In genomic region chr17:38674013-38674748, GRCh38 we compare ENCODE assay signal across 8 cellular contexts. TPM values are rescaled to one million over a fixed set of nuclear protein-coding genes. Genes with fewer than 3 reads are reported as not detected.
DNase-seq lines count a peak whose midpoint lies in the region; ATAC-seq and TF ChIP-seq lines count a peak whose summit lies in the region.

No MANE protein-coding gene starts in this region.

- H3K79me2 ChIP-seq in PC-3 (ENCODE audit: low read length) = no peaks in the 10 kb centered on the region

- H3K27ac ChIP-seq in PC-3 (ENCODE audit: low read length) (no peak overlapping the region), breast epithelium (peak overlapping the region; percentile 14 to 64), mesenchymal stem cell (ENCODE audit: low read length, poor library complexity, severe bottlenecking) (no peak overlapping the region), thymus (ENCODE audit: low read depth) (peak overlapping the region; percentile 42)

- TF ChIP-seq CTCF in PC-3 (conservative IDR thresholded peaks at IDR 0.05; ENCODE audit: low read depth, low read length) = peak; percentile 28; the same call in 1 of the 2 replicates
- no peak for TF ChIP-seq CTCF in breast epithelium (IDR thresholded peaks at IDR 0.05)

- H3K18ac ChIP-seq in mesenchymal stem cell (ENCODE audit: low read depth in 1 of 2, low read length in 2 of 2) = no peak overlapping the region

- H4K91ac ChIP-seq in mesenchymal stem cell (ENCODE audit: low read length) = no peak overlapping the region

- peak overlapping the region; percentile 92 for H3K4me2 ChIP-seq in PC-3 (ENCODE audit: low read length)
- peak overlapping the region; percentile 85 for H3K4me2 ChIP-seq in mesenchymal stem cell (ENCODE audit: low read length, poor library complexity, severe bottlenecking)

- H3K9me3 ChIP-seq in PC-3 (ENCODE audit: low read length) = no peaks in the 10 kb centered on the region
- H3K9me3 ChIP-seq in breast epithelium = no peaks in the 10 kb centered on the region
- no peaks in the 10 kb centered on the region for H3K9me3 ChIP-seq in mesenchymal stem cell (ENCODE audit: control insufficient read depth, low read length)
- H3K9me3 ChIP-seq in thymus (ENCODE audit: control insufficient read depth) = no peaks in the 10 kb centered on the region

- H3K4me3 ChIP-seq in PC-3 (ENCODE audit: low read length) (peak overlapping the region; percentile 71), breast epithelium (peak overlapping the region; percentile 63 to 68 (median 67)), mesenchymal stem cell (ENCODE audit: insufficient read depth in 1 of 2, low read depth in 1 of 2, low read length in 2 of 2) (peak overlapping the region; percentile 50 to 72), thymus (ENCODE audit: low read length) (peak overlapping the region; percentile 78)

- WGBS in mesenchymal stem cell = 2% methylated on average over 69 of the region's 85 CpGs
- 1% methylated on average over 85 of the region's 85 CpGs for WGBS in thymus

- TF ChIP-seq POLR2A in breast epithelium (IDR thresholded peaks at IDR 0.05) = no peak

- H3K23ac ChIP-seq in mesenchymal stem cell (ENCODE audit: low read length in 2 of 2) = peak overlapping the region in 1 of 2 experiments; percentile 66

- peak; percentile 19 for ATAC-seq in GM21619 (IDR thresholded peaks at IDR 0.05; ENCODE audit: unreplicated experiment)
- peak; percentile 14 for ATAC-seq in PC-3

- BruUV-seq in PC-3 (replicated peaks; lab: Mats Ljungman, UMichigan) = no TSS peak

- peak overlapping the region; percentile 68 for H2AFZ ChIP-seq in PC-3 (ENCODE audit: low read length)
- H2AFZ ChIP-seq in mesenchymal stem cell (ENCODE audit: low read depth, low read length) = no peak overlapping the region

- DNase-seq in ELF-1 (ENCODE audit: low read depth, low spot score) (peak; percentile 55), PC-3 (no peak), breast epithelium (ENCODE audit: low spot score in 2 of 2) (no peak), mesenchymal stem cell (no peak), NCI-H2029 treated with DMSO at 0.1 percent for 48 hours (lab: John Stamatoyannopoulos, UW) (no peak), medulla oblongata (ENCODE audit: extremely low spot score) (no peak)

- no peak overlapping the region for H3K4ac ChIP-seq in mesenchymal stem cell (ENCODE audit: low read depth in 1 of 2, low read length in 2 of 2)

- CTCF ChIA-PET in PC-3 (lab: Charles Lee) = no interaction called here

- H3K9me2 ChIP-seq in PC-3 (replicated peaks; ENCODE audit: low read length) = no peaks in the 10 kb centered on the region

- no peaks in the 10 kb centered on the region for H3K79me1 ChIP-seq in mesenchymal stem cell (replicated peaks; ENCODE audit: low read length, poor library complexity, severe bottlenecking)

- H3K14ac ChIP-seq in mesenchymal stem cell (ENCODE audit: low read length in 2 of 2) = no peak overlapping the region

- H3F3A ChIP-seq in PC-3 (ENCODE audit: low read length, unreplicated experiment) = no peaks in the 10 kb centered on the region

- POLR2A ChIA-PET in PC-3 (lab: Charles Lee; ENCODE audit: unreplicated experiment) = no interaction called here

- H3K9ac ChIP-seq in PC-3 (ENCODE audit: low read length) = peak overlapping the region; percentile 62
- peak overlapping the region; percentile 58 for H3K9ac ChIP-seq in mesenchymal stem cell (ENCODE audit: low read length)

- H2BK15ac ChIP-seq in mesenchymal stem cell (ENCODE audit: low read depth, poor library complexity, severe bottlenecking) = peak overlapping the region; percentile 90

- H2BK120ac ChIP-seq in mesenchymal stem cell (ENCODE audit: low read depth, low read length) = peak overlapping the region; percentile 19

- H2AK5ac ChIP-seq in mesenchymal stem cell (ENCODE audit: low read length, severe bottlenecking) = no peak overlapping the region

- H2BK12ac ChIP-seq in mesenchymal stem cell (ENCODE audit: low read length in 2 of 2) = peak overlapping the region in 1 of 2 experiments; percentile 50

- H3K36me3 ChIP-seq in PC-3 (ENCODE audit: low read depth, low read length) = no peaks in the 10 kb centered on the region
- no peaks in the 10 kb centered on the region for H3K36me3 ChIP-seq in breast epithelium
- H3K36me3 ChIP-seq in mesenchymal stem cell (ENCODE audit: control insufficient read depth in 1 of 2, insufficient read depth in 2 of 2, low read depth in 1 of 2, low read length in 2 of 2) = no peaks in the 10 kb centered on the region
- no peaks in the 10 kb centered on the region for H3K36me3 ChIP-seq in thymus (ENCODE audit: control insufficient read depth, insufficient read depth)

- H4K20me1 ChIP-seq in PC-3 (ENCODE audit: low read length) = no peaks in the 10 kb centered on the region

- peak overlapping the region; percentile 51 for H4K8ac ChIP-seq in mesenchymal stem cell (ENCODE audit: low read length)

- intact Hi-C loops in PC-3 (cut with micrococcal nuclease) (no loop called here), breast epithelium (cut with DNase I; ENCODE audit: low total_unique reads) (no loop called here)

- peaks cover 12% of the 10 kb centered on the region; the same call in 1 of the 2 replicates for H3K4me1 ChIP-seq in PC-3 (ENCODE audit: insufficient read depth, low read length)
- H3K4me1 ChIP-seq in breast epithelium = peaks cover 0 to 6% of the 10 kb centered on the region in 2 donors
- peaks cover 18% of the 10 kb centered on the region for H3K4me1 ChIP-seq in mesenchymal stem cell (ENCODE audit: control insufficient read depth, insufficient read depth, low read depth, low read length)
- H3K4me1 ChIP-seq in thymus (ENCODE audit: control insufficient read depth, insufficient read depth, low read length) = peaks cover 7% of the 10 kb centered on the region

- H2BK5ac ChIP-seq in mesenchymal stem cell (ENCODE audit: low read depth, low read length, poor library complexity, severe bottlenecking) = no peak overlapping the region

- H3K27me3 ChIP-seq in PC-3 (ENCODE audit: low read length) (no peaks in the 10 kb centered on the region), breast epithelium (peaks cover 3 to 4% of the 10 kb centered on the region in 2 donors), mesenchymal stem cell (ENCODE audit: control insufficient read depth in 1 of 2, insufficient read depth in 1 of 2, low read length in 2 of 2) (peaks cover 48 to 56% of the 10 kb centered on the region in 2 experiments), thymus (ENCODE audit: control insufficient read depth, insufficient read depth) (peaks cover 64% of the 10 kb centered on the region)

RNA-seq across cellular contexts. Expression of gene EPOP, which starts 0.6 kb away (rescaled TPM):
- total RNA-seq in PC-3 (2014; rRNA removed) (12.6 and 17.7 TPM in 2 replicates), breast epithelium (1 to 10 TPM; 2.0 to 2.1 (median 2.0) TPM)
- 0.47 TPM for polyA plus RNA-seq in mesenchymal stem cell (2013, experiment 1 of 2)
- 0.48 TPM for polyA plus RNA-seq in mesenchymal stem cell (2013, experiment 2 of 2)
- polyA plus RNA-seq in thymus = 4.3 TPM

RNA-seq across cellular contexts. Expression of gene MLLT6, which starts 30.9 kb away (rescaled TPM):
- total RNA-seq in PC-3 (2014; rRNA removed) (24.7 and 28.7 TPM in 2 replicates), breast epithelium (100 to 1,000 TPM in 1 of 3 donors, 10 to 100 TPM in 2; 41.9 to 101 (median 90.5) TPM)
- polyA plus RNA-seq in mesenchymal stem cell (2013, experiment 1 of 2) = 12.6 TPM
- 11.8 TPM for polyA plus RNA-seq in mesenchymal stem cell (2013, experiment 2 of 2)
- polyA plus RNA-seq in thymus = 124 TPM

RNA-seq across cellular contexts. Expression of gene CISD3, which starts 56.0 kb away (rescaled TPM):
- total RNA-seq in PC-3 (2014; rRNA removed) (13.7 and 14.1 TPM in 2 replicates), breast epithelium (10 to 100 TPM in 2 of 3 donors, 1 to 10 TPM in 1; 8.9 to 15.0 (median 12.5) TPM)
- polyA plus RNA-seq in mesenchymal stem cell (2013, experiment 1 of 2) = 18.8 TPM
- polyA plus RNA-seq in mesenchymal stem cell (2013, experiment 2 of 2) = 19.6 TPM
- polyA plus RNA-seq in thymus = 22.5 TPM

Comparison
In these comparisons a context has a peak if more than half of its experiments do, and no peak if none do; other contexts are left out.
1. H3K27ac ChIP-seq: peak in breast epithelium (2 of 2) and thymus (single experiment); none in PC-3 (single experiment) and mesenchymal stem cell (single experiment).
2. Peak in every context shown above with its lines, with median percentiles within 50 percentile points of each other: H3K4me3 ChIP-seq.